ENCODE assay signal across 18 cellular contexts in the genomic region with DNA sequence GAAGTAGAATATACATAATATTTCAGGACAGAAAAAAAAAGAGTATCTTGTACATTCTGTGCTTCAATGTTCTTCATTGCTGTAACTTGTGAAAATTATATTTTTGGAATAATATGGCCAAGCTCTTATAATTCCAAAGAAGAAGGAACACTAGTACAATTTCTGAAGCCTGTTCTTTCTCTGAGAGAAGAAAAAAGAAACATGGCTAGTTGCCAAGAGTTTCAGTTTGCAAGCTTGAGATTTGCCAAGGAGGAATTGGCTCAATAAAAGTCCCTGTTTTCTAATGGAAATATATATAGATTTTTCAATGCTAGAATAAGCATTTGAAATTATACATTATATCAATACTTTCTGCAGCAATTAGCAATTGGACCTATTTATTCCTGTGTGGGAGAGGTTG.
DNase-seq lines count a peak whose midpoint lies in the region; ATAC-seq and TF ChIP-seq lines count a peak whose summit lies in the region.
"Had no signal": no experiment of that assay in that cellular context is flagged by ENCODE, and none has a peak within 500 bp of the region (broad histone marks: within the 10 kb centered on the region; RNA-seq: fewer than 3 reads in every experiment).

No MANE protein-coding gene starts in this region.

- H3K4me2 ChIP-seq in hepatocyte = no peak overlapping the region

- no TSS peak for BruUV-seq in A673 (replicated peaks; lab: Mats Ljungman, UMichigan)

- POLR2A ChIA-PET in A673 (lab: Charles Lee; ENCODE audit: low non-redundant PET) = no interaction called here
- POLR2A ChIA-PET in HEK293T (lab: Yijun Ruan, JAX) = no interaction called here

- H4K20me1 ChIP-seq in hepatocyte (ENCODE audit: insufficient read depth, poor library complexity, severe bottlenecking) = no peaks in the 10 kb centered on the region

- H3K27ac ChIP-seq in A673 (ENCODE audit: low read depth, low read length, poor library complexity, severe bottlenecking) (no peak overlapping the region), hepatocyte (no peak overlapping the region), left ventricle myocardium inferior (replicated peaks) (no peak overlapping the region)
- H3K27ac ChIP-seq: heart right ventricle, vagina had no signal

- in situ Hi-C loops in astrocyte of the cerebellum (cut with HindIII; ENCODE audit: low sequenced_read_pairs) = no loop called here

- H3K9me2 ChIP-seq in hepatocyte (replicated peaks; ENCODE audit: insufficient read depth) = no peaks in the 10 kb centered on the region

- H3K4me3 ChIP-seq in A673 (ENCODE audit: low read depth, low read length, poor library complexity, severe bottlenecking) (no peak overlapping the region), HFF-Myc (replicated peaks; ENCODE audit: low read depth, low read length) (no peak overlapping the region), astrocyte of the cerebellum (ENCODE audit: low read depth, low read length) (no peak overlapping the region), hepatocyte (no peak overlapping the region), left ventricle myocardium inferior (no peak overlapping the region)
- H3K4me3 ChIP-seq: heart right ventricle, MG63, vagina had no signal

- ATAC-seq in GM19395 (IDR thresholded peaks at IDR 0.05; ENCODE audit: unreplicated experiment) (no peak), GM19351 (IDR thresholded peaks at IDR 0.05; ENCODE audit: unreplicated experiment) (no peak)
- ATAC-seq: activated CD8-positive, alpha-beta T cell treated with anti-CD3 and anti-CD28 coated beads, Interleukin-2, amount 10 ng/mL, durations not matched to agents 7 days and 5 days; heart right ventricle; right cardiac atrium; Right ventricle myocardium inferior; WTC11 had no signal

- H3K36me3 ChIP-seq in A673 (ENCODE audit: insufficient read depth, low read length, poor library complexity, severe bottlenecking) (no peaks in the 10 kb centered on the region), hepatocyte (replicated peaks; ENCODE audit: insufficient read depth, low read depth) (no peaks in the 10 kb centered on the region), left ventricle myocardium inferior (no peaks in the 10 kb centered on the region)
- H3K36me3 ChIP-seq: heart right ventricle, MG63, vagina had no signal

- H3K4me1 ChIP-seq in A673 (ENCODE audit: insufficient read depth, low read length, poor library complexity, severe bottlenecking) (peaks cover 9% of the 10 kb centered on the region), hepatocyte (ENCODE audit: insufficient read depth) (no peaks in the 10 kb centered on the region), left ventricle myocardium inferior (peaks cover 24% of the 10 kb centered on the region)
- H3K4me1 ChIP-seq: vagina had no signal

- H3K9me3 ChIP-seq in A673 (ENCODE audit: low read depth, low read length, poor library complexity, severe bottlenecking) (no peaks in the 10 kb centered on the region), hepatocyte (ENCODE audit: low read depth) (no peaks in the 10 kb centered on the region), left ventricle myocardium inferior (replicated peaks) (no peaks in the 10 kb centered on the region)
- H3K9me3 ChIP-seq: heart right ventricle, MG63, vagina had no signal

- H3K79me2 ChIP-seq in hepatocyte = no peaks in the 10 kb centered on the region

- DNase-seq in A673 (ENCODE audit: low spot score) (peak; percentile 37), HFF-Myc (ENCODE audit: extremely low read depth, low read depth) (peak; percentile 2), astrocyte of the cerebellum (ENCODE audit: low read depth) (peak; percentile 26), hepatocyte (ENCODE audit: low spot score) (peak; percentile 47), left ventricle myocardium inferior (no peak), HEK293T (ENCODE audit: extremely low spot score) (no peak)
- DNase-seq: activated CD8-positive, alpha-beta T cell treated with anti-CD3 and anti-CD28 coated beads, Interleukin-2, amount 10 ng/mL, durations not matched to agents 7 days and 5 days; heart right ventricle; MG63; NCI-H2107; NK-92 treated with Interleukin-12 subunit alpha and Interleukin-12 subunit beta, amount 100 ng/mL, for 24 hours; right cardiac atrium; stimulated activated CD4-positive, alpha-beta T cell treated with anti-CD3 and anti-CD28 coated beads, Interleukin-1b, Interleukin-23, amount 100 ng/mL, for 48 hours had no signal

- H3K27me3 ChIP-seq in A673 (replicated peaks; ENCODE audit: insufficient read depth, low read depth, low read length, poor library complexity) (no peaks in the 10 kb centered on the region), hepatocyte (no peaks in the 10 kb centered on the region), left ventricle myocardium inferior (ENCODE audit: low read depth) (no peaks in the 10 kb centered on the region)
- H3K27me3 ChIP-seq: heart right ventricle, MG63, vagina had no signal

- intact Hi-C loops in A673 (cut with micrococcal nuclease; ENCODE audit: unreplicated experiment) (no loop called here), left ventricle myocardium inferior (cut with micrococcal nuclease) (no loop called here)

- CTCF ChIA-PET in A673 (lab: Charles Lee) (no interaction called here), HEK293T (lab: Yijun Ruan, JAX) (no interaction called here)

- no peak for TF ChIP-seq CTCF in A673 (conservative IDR thresholded peaks at IDR 0.05; ENCODE audit: low read depth, low read length)
- no peak for TF ChIP-seq CTCF in HFF-Myc (IDR thresholded peaks at IDR 0.05; ENCODE audit: low read depth, low read length, missing control alignments)
- TF ChIP-seq CTCF in astrocyte of the cerebellum (IDR thresholded peaks at IDR 0.05; ENCODE audit: low read depth, low read length, missing control alignments) = no peak
- no peak for TF ChIP-seq CTCF in hepatocyte (IDR thresholded peaks at IDR 0.05; ENCODE audit: poor library complexity)
- TF ChIP-seq CTCF in left ventricle myocardium inferior (IDR thresholded peaks at IDR 0.05; ENCODE audit: borderline replicate concordance) = no peak

- no peak overlapping the region for H2AFZ ChIP-seq in hepatocyte

TF ChIP-seq in HEK293T, 16 proteins besides CTCF, POLR2A, EP300 and RAD21:
- no peak for TF ChIP-seq ELF4 (IDR thresholded peaks at IDR 0.05)
- no peak for TF ChIP-seq TARDBP (IDR thresholded peaks at IDR 0.05)
- TF ChIP-seq SP1 (IDR thresholded peaks at IDR 0.05) = no peak
- TF ChIP-seq LEF1 (IDR thresholded peaks at IDR 0.05; ENCODE audit: borderline replicate concordance) = no peak
- TF ChIP-seq NFRKB (IDR thresholded peaks at IDR 0.05) = no peak
- no peak for TF ChIP-seq SUZ12 (IDR thresholded peaks at IDR 0.05)
- no peak for TF ChIP-seq ARNT (IDR thresholded peaks at IDR 0.05)
- TF ChIP-seq ZNF384 (IDR thresholded peaks at IDR 0.05) = no peak
- TF ChIP-seq HDGF (IDR thresholded peaks at IDR 0.05; ENCODE audit: borderline replicate concordance) = no peak
- TF ChIP-seq PKNOX1 (IDR thresholded peaks at IDR 0.05) = no peak
- TF ChIP-seq CTBP1 (IDR thresholded peaks at IDR 0.05; ENCODE audit: borderline replicate concordance) = no peak

Comparison
In these comparisons a context has a peak if more than half of its experiments do, and no peak if none do; other contexts are left out.
1. DNase-seq: peak in A673 (single experiment), HFF-Myc (single experiment), astrocyte of the cerebellum (single experiment) and hepatocyte (single experiment); none in left ventricle myocardium inferior (single experiment) and HEK293T (single experiment).